ENCODE assay signal across 13 cellular contexts in the genomic region with DNA sequence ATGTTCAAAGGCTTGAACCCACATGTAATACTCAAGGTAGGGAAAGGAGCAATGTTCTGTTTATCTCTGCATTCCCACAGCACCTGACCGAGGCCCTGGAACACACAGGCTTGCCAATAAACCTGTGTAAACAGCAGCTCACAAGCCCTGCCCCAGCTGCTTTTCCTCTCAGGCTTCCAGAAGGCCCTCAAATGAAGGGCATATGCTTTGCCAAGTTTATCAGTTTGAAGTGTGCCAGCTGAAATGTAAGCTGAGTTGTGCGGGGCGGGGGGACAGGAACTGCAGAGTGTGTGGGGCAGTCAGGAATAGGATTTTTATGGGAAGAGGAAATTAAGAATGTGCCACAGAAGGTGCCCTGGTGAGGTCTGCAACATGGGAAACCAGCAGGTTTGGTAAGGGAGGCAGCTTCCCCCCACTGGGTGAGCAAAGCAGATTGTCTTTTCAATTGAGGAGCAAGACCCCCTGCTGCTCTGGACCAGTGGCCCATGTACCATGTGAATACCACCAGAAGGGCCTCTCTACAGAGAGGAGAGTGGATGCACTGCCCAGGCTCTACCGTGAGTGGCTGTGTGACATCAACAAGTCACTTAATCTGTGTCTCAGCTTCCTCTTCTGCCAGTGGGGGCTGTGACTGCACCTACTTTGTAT.
DNase-seq lines count a peak whose midpoint lies in the region; ATAC-seq and TF ChIP-seq lines count a peak whose summit lies in the region.
"Had no signal": no experiment of that assay in that cellular context is flagged by ENCODE, and none has a peak within 500 bp of the region (broad histone marks: within the 10 kb centered on the region; RNA-seq: fewer than 3 reads in every experiment).

No MANE protein-coding gene starts in this region.

- no peak overlapping the region for H2BK120ac ChIP-seq in neuronal stem cell (ENCODE audit: low read depth, low read length)

- WGBS in adrenal gland, 4 donors, result 41 to 59% (median 59%) methylated on average over 3 to 4 of the region's 4 CpGs
- WGBS in neuronal stem cell (ENCODE audit: extremely low coverage in 2 of 2, insufficient read length in 2 of 2, insufficient replicate concordance in 1 of 2), 2 donors, result no CpG with 5 or more reads among the region's 4 CpGs

- H2BK5ac ChIP-seq in neuronal stem cell (ENCODE audit: low read length), result no peak overlapping the region

- no peak overlapping the region for H3K9ac ChIP-seq in neuronal stem cell (ENCODE audit: low read depth, low read length, poor library complexity)

- no peak overlapping the region for H3K4ac ChIP-seq in neuronal stem cell (ENCODE audit: low read length)

- H2BK15ac ChIP-seq in neuronal stem cell (ENCODE audit: low read length), result no peak overlapping the region

- no peaks in the 10 kb centered on the region for H3K36me3 ChIP-seq in adrenal gland (replicated peaks in 1 of 2)
- no peaks in the 10 kb centered on the region for H3K36me3 ChIP-seq in neuronal stem cell (replicated peaks in 1 of 2; ENCODE audit: control insufficient read depth in 2 of 2, insufficient read depth in 2 of 2, low read length in 2 of 2)

- intact Hi-C loops in adrenal gland (cut with DNase I), result no loop called here

- DNase-seq in G401 (ENCODE audit: low spot score) (peak; percentile 98), NCI-H2107 (lab: John Stamatoyannopoulos, UW) (peak; percentile 43), adrenal gland (peak in 5 of 7 donors; percentile 28 to 80 (median 38)), neuronal stem cell (ENCODE audit: low spot score) (no peak), erythroblast (lab: John Stamatoyannopoulos, UW) (no peak)
- DNase-seq: activated CD8-positive, alpha-beta T cell treated with anti-CD3 and anti-CD28 coated beads for 36 hours; GDM1; T1000 had no signal

- H3K9me3 ChIP-seq in adrenal gland (replicated peaks in 1 of 3) (no peaks in the 10 kb centered on the region), neuronal stem cell (replicated peaks in 1 of 2; ENCODE audit: control insufficient read depth in 2 of 2, insufficient read depth in 1 of 2, low read depth in 1 of 2, low read length in 2 of 2) (no peaks in the 10 kb centered on the region)

- H3K4me1 ChIP-seq in adrenal gland (replicated peaks in 1 of 2) (peaks cover 10 to 29% of the 10 kb centered on the region in 2 donors), neuronal stem cell (ENCODE audit: control insufficient read depth in 2 of 2, insufficient read depth in 1 of 2, low read depth in 1 of 2, low read length in 2 of 2) (peaks cover 14 to 16% of the 10 kb centered on the region in 2 donors)

- H3K4me3 ChIP-seq in adrenal gland (no peak overlapping the region), neuronal stem cell (ENCODE audit: low read length in 2 of 2) (no peak overlapping the region)

- no peak overlapping the region for H2AK5ac ChIP-seq in neuronal stem cell (ENCODE audit: low read depth, low read length)

- H4K91ac ChIP-seq in neuronal stem cell (ENCODE audit: low read depth, low read length, poor library complexity), result no peak overlapping the region

- H2AFZ ChIP-seq in neuronal stem cell (ENCODE audit: low read length), result no peak overlapping the region

- no peak for TF ChIP-seq CTCF in adrenal gland (IDR thresholded peaks at IDR 0.05)

- H4K8ac ChIP-seq in neuronal stem cell (ENCODE audit: low read depth, low read length), result no peak overlapping the region

- peak overlapping the region; percentile 9 for H3K18ac ChIP-seq in neuronal stem cell (ENCODE audit: low read length)

- ATAC-seq in GM18519 (IDR thresholded peaks at IDR 0.05; ENCODE audit: low FRiP score, unreplicated experiment) (no peak), GM19328 (IDR thresholded peaks at IDR 0.05; ENCODE audit: unreplicated experiment) (no peak), GM21576 (IDR thresholded peaks at IDR 0.05; ENCODE audit: unreplicated experiment) (no peak)
- ATAC-seq: activated CD8-positive, alpha-beta T cell treated with anti-CD3 and anti-CD28 coated beads for 36 hours; Panc1; stimulated activated memory B cell treated with anti-CD40 and anti-IgM and Interleukin-4, amounts not matched to agents 10 μg/mL and 1 μg/mL and 100 μg/mL, for 72 hours had no signal

- no peaks in the 10 kb centered on the region for H3K79me1 ChIP-seq in neuronal stem cell (ENCODE audit: low read depth, low read length)

- in situ Hi-C loops in G401 (cut with HindIII; ENCODE audit: low sequenced_read_pairs), result no loop called here

- no peak overlapping the region for H3K23ac ChIP-seq in neuronal stem cell (ENCODE audit: low read depth, low read length, poor library complexity)

- H3K27me3 ChIP-seq in adrenal gland (no peaks in the 10 kb centered on the region), neuronal stem cell (ENCODE audit: control insufficient read depth in 3 of 3, insufficient read depth in 3 of 3, low read depth in 1 of 3, low read length in 3 of 3) (no peaks in the 10 kb centered on the region)

- no peak overlapping the region for H3K4me2 ChIP-seq in neuronal stem cell (ENCODE audit: insufficient read depth, low read length, poor library complexity, severe bottlenecking)

- no peak overlapping the region for H3K14ac ChIP-seq in neuronal stem cell (ENCODE audit: low read length)

- no peak overlapping the region for H2BK12ac ChIP-seq in neuronal stem cell (ENCODE audit: low read length)

- H3K27ac ChIP-seq in adrenal gland, result no peak overlapping the region
- H3K27ac ChIP-seq in neuronal stem cell (replicated peaks; ENCODE audit: low read length), result no peak overlapping the region

- TF ChIP-seq POLR2A in adrenal gland (IDR thresholded peaks at IDR 0.05) (no peak), erythroblast (IDR thresholded peaks at IDR 0.05; ENCODE audit: low read length) (no peak)

Comparison
In these comparisons a context has a peak if more than half of its experiments do, and no peak if none do; other contexts are left out.
1. DNase-seq: peak in G401 (single experiment), NCI-H2107 (single experiment) and adrenal gland (5 of 7); none in neuronal stem cell (single experiment) and erythroblast (0 of 2).